Comparison of ENCODE assay signal across 18 cellular contexts in the genomic region with DNA sequence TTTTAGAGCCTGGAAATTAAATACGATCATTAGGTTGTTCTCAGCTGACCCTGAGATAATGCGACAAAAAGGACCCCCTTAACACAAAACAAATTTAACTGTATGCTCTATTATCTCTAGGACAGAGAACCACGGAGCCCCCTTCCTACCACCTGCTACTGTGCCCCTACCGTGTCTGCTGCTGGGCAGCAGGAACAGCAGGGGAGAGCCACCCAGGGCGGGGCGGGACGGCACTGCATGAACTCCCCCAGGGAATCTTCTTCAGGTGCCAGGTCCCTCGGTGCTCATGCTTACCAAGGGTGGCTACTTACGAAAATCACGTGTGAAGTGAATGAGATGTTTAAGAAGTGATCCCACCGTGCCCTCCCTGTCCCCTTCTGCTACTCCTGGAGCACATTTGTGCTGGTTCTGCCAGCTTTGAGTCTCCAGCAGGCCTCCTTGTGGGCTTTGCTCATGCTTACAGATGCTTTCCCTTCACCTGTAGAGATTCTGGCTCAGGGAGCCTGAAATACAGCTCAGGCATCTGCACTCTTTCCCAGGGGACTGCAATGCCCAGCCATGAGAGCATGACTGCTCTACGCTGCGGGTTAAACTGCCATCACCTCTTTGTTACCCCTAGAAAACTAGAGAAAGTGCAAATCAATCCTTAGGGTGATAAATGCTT. TPM values are rescaled to one million over a fixed set of nuclear protein-coding genes. Genes with fewer than 3 reads are reported as not detected.
DNase-seq lines count a peak whose midpoint lies in the region; ATAC-seq and TF ChIP-seq lines count a peak whose summit lies in the region.
"Had no signal": no experiment of that assay in that cellular context is flagged by ENCODE, and none has a peak within 500 bp of the region (broad histone marks: within the 10 kb centered on the region; RNA-seq: fewer than 3 reads in every experiment).

No MANE protein-coding gene starts in this region.

- WGBS in H9 (ENCODE audit: extremely low coverage, insufficient read length, low lambda C conversion rate), result no CpG with 5 or more reads among the region's 13 CpGs

- H2BK12ac ChIP-seq in H9 (ENCODE audit: insufficient read length, low read depth, low read length), result no peak overlapping the region

- H2BK20ac ChIP-seq in H9 (ENCODE audit: low read depth, low read length, poor library complexity, severe bottlenecking), result no peak overlapping the region

- H2BK120ac ChIP-seq in H9 (ENCODE audit: low read depth, low read length, poor library complexity, severe bottlenecking), result no peak overlapping the region

- H4K5ac ChIP-seq in H9 (ENCODE audit: insufficient read length, low read depth, low read length), result no peak overlapping the region

- no peak overlapping the region for H2AFZ ChIP-seq in H9 (ENCODE audit: low read length)

- no peaks in the 10 kb centered on the region for H3K23me2 ChIP-seq in H9 (ENCODE audit: insufficient read length, low read depth, low read length, poor library complexity, severe bottlenecking)

- no peak overlapping the region for H4K8ac ChIP-seq in H9 (replicated peaks; ENCODE audit: insufficient read length, low read depth, low read length)

- no peak overlapping the region for H3K9ac ChIP-seq in H9 (ENCODE audit: extremely low read depth, insufficient read length, low read length)

- H3K9me3 ChIP-seq in H9 (ENCODE audit: control insufficient read depth, low read depth, low read length), result no peaks in the 10 kb centered on the region
- H3K9me3 ChIP-seq: BE2C, MG63 had no signal

- intact Hi-C loops in head of caudate nucleus (cut with DNase I), result no loop called here
- intact Hi-C loops in Right ventricle myocardium superior (cut with DNase I), result no loop called here

- H3K27me3 Mint-ChIP-seq in H9 (ENCODE audit: low read depth), result no peaks in the 10 kb centered on the region

- H2AK5ac ChIP-seq in H9 (ENCODE audit: insufficient read length, low read length), result no peak overlapping the region

- H3K27me3 ChIP-seq in H9 (ENCODE audit: insufficient read depth, low read length), result no peaks in the 10 kb centered on the region
- H3K27me3 ChIP-seq: MG63 had no signal

- H3K27ac ChIP-seq in H9 (ENCODE audit: insufficient read length, low read depth, low read length), result no peak overlapping the region
- peak overlapping the region; percentile 37; the same call in 1 of the 2 replicates for H3K27ac ChIP-seq in VCaP
- H3K27ac ChIP-seq: SK-N-MC had no signal

- H2BK5ac ChIP-seq in H9 (ENCODE audit: insufficient read length, low read length), result no peak overlapping the region

- TF ChIP-seq CTCF in H9 (conservative IDR thresholded peaks at IDR 0.05) (peak; percentile 37; the same call in 2 of the 3 replicates), VCaP (conservative IDR thresholded peaks at IDR 0.05) (no peak)

- DNase-seq in H9, result peak; percentile 43
- peak; percentile 38 for DNase-seq in iPS-NIHi7 (ENCODE audit: extremely low spot score)
- DNase-seq in stimulated activated CD4-positive, alpha-beta T cell treated with anti-CD3 and anti-CD28 coated beads, Interleukin-4, amount 100 ng/mL, for 4 hours, result no peak
- DNase-seq in head of caudate nucleus, result no peak
- no peak for DNase-seq in AG08395 (ENCODE audit: low spot score)
- no peak for DNase-seq in Right ventricle myocardium superior
- DNase-seq: BE2C; CD8-positive, alpha-beta memory T cell; DMS79; GOT3; MG63; NCI-H1105; NCI-H1694 treated with DMSO at 0.1 percent for 48 hours; NCI-H446 treated with DMSO at 0.1 percent for 48 hours; NCI-H748 treated with DMSO at 0.1 percent for 48 hours had no signal

- ATAC-seq in Right ventricle myocardium superior (ENCODE audit: poor library complexity), result no peak
- ATAC-seq: HepG2 had no signal

- H3K4me2 ChIP-seq in H9 (ENCODE audit: insufficient read depth, insufficient read length, low read length), result no peak overlapping the region

- no peak overlapping the region for H3K23ac ChIP-seq in H9 (ENCODE audit: insufficient read length, low read depth, low read length)

- no peaks in the 10 kb centered on the region for H3K4me1 ChIP-seq in H9 (ENCODE audit: insufficient read depth, low read length)
- H3K4me1 ChIP-seq: BE2C had no signal

- H3T11ph ChIP-seq in H9 (ENCODE audit: low read length), result no peak overlapping the region

- H3K18ac ChIP-seq in H9 (ENCODE audit: insufficient read length, low read depth, low read length), result no peak overlapping the region

- H3K9me3 Mint-ChIP-seq in H9, result no peaks in the 10 kb centered on the region

- no peak overlapping the region for H3K56ac ChIP-seq in H9 (ENCODE audit: insufficient read length, low read depth, low read length)

- no peak overlapping the region for H3K4ac ChIP-seq in H9 (ENCODE audit: low read depth, low read length)

- no peak overlapping the region for H2BK15ac ChIP-seq in H9 (ENCODE audit: low read depth, low read length)

- H4K20me1 ChIP-seq in H9 (ENCODE audit: control insufficient read depth, insufficient read depth, insufficient read length), result no peaks in the 10 kb centered on the region

- H3K36me3 Mint-ChIP-seq in H9 (ENCODE audit: insufficient read depth in 1 of 3, low read depth in 3 of 3), result no peaks in the 10 kb centered on the region
- H3K36me3 Mint-ChIP-seq: CD8-positive, alpha-beta memory T cell had no signal

- no peak overlapping the region for H3K4me3 Mint-ChIP-seq in H9
- H3K4me3 Mint-ChIP-seq: CD8-positive, alpha-beta memory T cell had no signal

- peaks cover 19 to 24% of the 10 kb centered on the region in 2 experiments for H3K4me1 Mint-ChIP-seq in H9
- H3K4me1 Mint-ChIP-seq: CD8-positive, alpha-beta memory T cell had no signal

- H3K14ac ChIP-seq in H9 (ENCODE audit: insufficient read depth, low read length), result no peak overlapping the region

- H3K79me1 ChIP-seq in H9 (ENCODE audit: insufficient read depth, low read depth, low read length, poor library complexity, severe bottlenecking), result no peaks in the 10 kb centered on the region

- H3K27ac Mint-ChIP-seq in H9, result no peak overlapping the region

- no peak overlapping the region for H4K91ac ChIP-seq in H9 (ENCODE audit: insufficient read length, low read depth, low read length)

- no peaks in the 10 kb centered on the region for H3K79me2 ChIP-seq in H9 (ENCODE audit: insufficient read depth, low read length)

RNA-seq across cellular contexts. Expression of gene MRPL32, which starts 59.9 kb away (rescaled TPM):
- total RNA-seq in H9 (2021) (97.2 and 101 TPM in 2 replicates), Right ventricle myocardium superior (60.6 TPM)

Comparison
In these comparisons a context has a peak if more than half of its experiments do, and no peak if none do; other contexts are left out.
1. DNase-seq: peak in H9 (single experiment) and iPS-NIHi7 (single experiment); none in stimulated activated CD4-positive, alpha-beta T cell treated with anti-CD3 and anti-CD28 coated beads, Interleukin-4, amount 100 ng/mL, for 4 hours (0 of 2), head of caudate nucleus (0 of 42), AG08395 (single experiment) and Right ventricle myocardium superior (single experiment).